27 cellular contexts compared by ENCODE assay signal in the genomic region with DNA sequence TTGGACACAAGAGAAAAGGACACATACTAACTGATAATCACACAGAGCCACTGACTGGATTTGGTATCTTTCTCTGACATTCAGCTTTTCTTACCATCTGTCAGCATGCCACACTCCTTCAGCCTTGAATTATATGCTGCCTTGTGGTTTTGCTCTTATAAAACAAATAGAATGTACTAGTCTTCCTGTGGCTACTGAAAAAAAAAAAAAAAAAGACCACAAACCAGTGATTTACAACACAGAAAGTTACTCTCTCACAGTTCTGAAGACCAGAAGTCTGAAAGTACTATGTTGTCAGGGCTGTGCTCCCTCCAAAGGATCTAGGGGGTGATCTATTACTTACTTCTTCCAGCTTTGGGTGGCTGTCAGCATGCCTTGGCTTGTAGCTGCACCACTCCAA.
DNase-seq lines count a peak whose midpoint lies in the region; ATAC-seq and TF ChIP-seq lines count a peak whose summit lies in the region.
"Had no signal": no experiment of that assay in that cellular context is flagged by ENCODE, and none has a peak within 500 bp of the region (broad histone marks: within the 10 kb centered on the region; RNA-seq: fewer than 3 reads in every experiment).

No MANE protein-coding gene starts in this region.

- H3K4me1 ChIP-seq in PC-3 (ENCODE audit: insufficient read depth, low read length) = no peaks in the 10 kb centered on the region
- peaks cover 0 to under 1% of the 10 kb centered on the region in 2 donors for H3K4me1 ChIP-seq in left lung
- H3K4me1 ChIP-seq: lower lobe of right lung, testis had no signal

- no peak overlapping the region for H3K27ac ChIP-seq in PC-3 (ENCODE audit: low read length)
- H3K27ac ChIP-seq in left lung = no peak overlapping the region
- H3K27ac ChIP-seq: dorsolateral prefrontal cortex, epithelial cell of prostate, foreskin keratinocyte, lower lobe of right lung, testis had no signal

- BruUV-seq in PC-3 (replicated peaks; lab: Mats Ljungman, UMichigan) = no TSS peak

- H3F3A ChIP-seq in PC-3 (ENCODE audit: low read length, unreplicated experiment) = no peaks in the 10 kb centered on the region

- no peaks in the 10 kb centered on the region for H3K9me2 ChIP-seq in PC-3 (replicated peaks; ENCODE audit: low read length)

- H3K27ac Mint-ChIP-seq in activated CD4-positive, alpha-beta T cell treated with anti-CD3 and anti-CD28 coated beads for 36 hours = peak overlapping the region; percentile 16
- H3K27ac Mint-ChIP-seq in activated naive CD8-positive, alpha-beta T cell = peak overlapping the region; percentile 64
- H3K27ac Mint-ChIP-seq: activated T-helper 1 cell treated with anti-CD3 and anti-CD28 coated beads, Interleukin-12 subunit alpha, Interleukin-12 subunit beta, Interleukin-2, Interleukin-4 antibody, amounts not matched to agents 30 ng/mL and 10 ng/mL and 1 ng/mL, durations not matched to agents 14 hours and 24 hours and 36 hours; B cell had no signal

- no peaks in the 10 kb centered on the region for H3K27me3 ChIP-seq in PC-3 (ENCODE audit: low read length)
- no peaks in the 10 kb centered on the region for H3K27me3 ChIP-seq in left lung
- H3K27me3 ChIP-seq: dorsolateral prefrontal cortex, foreskin keratinocyte, testis had no signal

- H3K9ac ChIP-seq in PC-3 (ENCODE audit: low read length) = no peak overlapping the region

- CTCF ChIA-PET in activated CD4-positive, alpha-beta T cell treated with anti-CD3 and anti-CD28 coated beads for 36 hours (lab: Charles Lee) = interaction anchor here (0.8 to 1.8 kb wide), 7 partner anchors 8 to 190 kb away, joined by 3 to 8 read pairs (median 4); no protein-coding TSS in a partner anchor
- CTCF ChIA-PET in PC-3 (lab: Charles Lee) = no interaction called here

- no peak for TF ChIP-seq CTCF in PC-3 (conservative IDR thresholded peaks at IDR 0.05; ENCODE audit: low read depth, low read length)
- TF ChIP-seq CTCF in left lung (IDR thresholded peaks at IDR 0.05) = no peak

- H3K4me3 Mint-ChIP-seq in activated CD4-positive, alpha-beta T cell treated with anti-CD3 and anti-CD28 coated beads for 36 hours = no peak overlapping the region
- H3K4me3 Mint-ChIP-seq in activated naive CD8-positive, alpha-beta T cell = peak overlapping the region; percentile 32
- H3K4me3 Mint-ChIP-seq: activated T-helper 1 cell treated with anti-CD3 and anti-CD28 coated beads, Interleukin-12 subunit alpha, Interleukin-12 subunit beta, Interleukin-2, Interleukin-4 antibody, amounts not matched to agents 30 ng/mL and 10 ng/mL and 1 ng/mL, durations not matched to agents 14 hours and 24 hours and 36 hours; B cell had no signal

- peaks cover 10% of the 10 kb centered on the region for H3K9me3 Mint-ChIP-seq in activated CD4-positive, alpha-beta T cell treated with anti-CD3 and anti-CD28 coated beads for 36 hours (ENCODE audit: low read depth)
- H3K9me3 Mint-ChIP-seq in activated naive CD8-positive, alpha-beta T cell (ENCODE audit: low read depth) = peaks cover 3% of the 10 kb centered on the region

- H3K9me3 ChIP-seq in PC-3 (ENCODE audit: low read length) (no peaks in the 10 kb centered on the region), left lung (no peaks in the 10 kb centered on the region)
- H3K9me3 ChIP-seq: lower lobe of right lung, testis had no signal

- H3K4me1 Mint-ChIP-seq in activated CD4-positive, alpha-beta T cell treated with anti-CD3 and anti-CD28 coated beads for 36 hours = peaks cover 29% of the 10 kb centered on the region
- H3K4me1 Mint-ChIP-seq in activated naive CD8-positive, alpha-beta T cell (ENCODE audit: low read depth) = peaks cover 52% of the 10 kb centered on the region

- H3K36me3 Mint-ChIP-seq in activated CD4-positive, alpha-beta T cell treated with anti-CD3 and anti-CD28 coated beads for 36 hours (ENCODE audit: low read depth) = peaks cover 24% of the 10 kb centered on the region
- H3K36me3 Mint-ChIP-seq in activated naive CD8-positive, alpha-beta T cell = peaks cover 16% of the 10 kb centered on the region

- DNase-seq in activated CD4-positive, alpha-beta T cell treated with anti-CD3 and anti-CD28 coated beads for 36 hours = no peak
- no peak for DNase-seq in activated CD4-positive, alpha-beta T cell treated with anti-CD3 and anti-CD28 coated beads, Interleukin-2, amount 50 U/mL, for 48 hours
- peak; percentile 36 for DNase-seq in M059J (ENCODE audit: low read depth)
- peak; percentile 35 for DNase-seq in myocyte (ENCODE audit: low read depth)
- no peak for DNase-seq in PC-3
- no peak for DNase-seq in left lung
- DNase-seq in stimulated activated CD4-positive, alpha-beta T cell treated with anti-CD3 and anti-CD28 coated beads, Interleukin-4, amount 100 ng/mL, for 4 hours = no peak
- DNase-seq: activated CD4-positive, alpha-beta T cell treated with anti-CD3 and anti-CD28 coated beads, Interleukin-2, amount 50 U/mL, for 4 hours; amniotic stem cell; Calu3; caudate nucleus; dorsolateral prefrontal cortex; foreskin keratinocyte; hypothalamus; lower lobe of right lung; NCI-H1417; NCI-H2107; NCI-H510A treated with DMSO at 0.1 percent for 48 hours; occipital lobe; right cardiac atrium; SHP77; stimulated activated CD4-positive, alpha-beta T cell treated with anti-CD3 and anti-CD28 coated beads, Interleukin-15, amount 100 ng/mL, for 24 hours; testis had no signal

- no peaks in the 10 kb centered on the region for H4K20me1 ChIP-seq in PC-3 (ENCODE audit: low read length)

- H3K4me3 ChIP-seq in PC-3 (ENCODE audit: low read length) (no peak overlapping the region), left lung (no peak overlapping the region)
- H3K4me3 ChIP-seq: dorsolateral prefrontal cortex, lower lobe of right lung, testis had no signal

- H3K4me2 ChIP-seq in PC-3 (ENCODE audit: low read length) = no peak overlapping the region

- H3K36me3 ChIP-seq in PC-3 (ENCODE audit: low read depth, low read length) = no peaks in the 10 kb centered on the region
- no peaks in the 10 kb centered on the region for H3K36me3 ChIP-seq in left lung
- H3K36me3 ChIP-seq: lower lobe of right lung had no signal

- POLR2A ChIA-PET in activated CD4-positive, alpha-beta T cell treated with anti-CD3 and anti-CD28 coated beads for 36 hours (lab: Charles Lee) = no interaction called here
- POLR2A ChIA-PET in PC-3 (lab: Charles Lee; ENCODE audit: unreplicated experiment) = no interaction called here

- no peak overlapping the region for H2AFZ ChIP-seq in PC-3 (ENCODE audit: low read length)

- intact Hi-C loops in activated CD4-positive, alpha-beta T cell treated with anti-CD3 and anti-CD28 coated beads for 36 hours (cut with DNase I, micrococcal nuclease) = no loop called here
- intact Hi-C loops in PC-3 (cut with micrococcal nuclease) = no loop called here
- intact Hi-C loops in left lung (cut with DNase I) = no loop called here

- no peaks in the 10 kb centered on the region for H3K27me3 Mint-ChIP-seq in activated CD4-positive, alpha-beta T cell treated with anti-CD3 and anti-CD28 coated beads for 36 hours
- no peaks in the 10 kb centered on the region for H3K27me3 Mint-ChIP-seq in activated naive CD8-positive, alpha-beta T cell
- H3K27me3 Mint-ChIP-seq: B cell had no signal

- peak; percentile 36 for ATAC-seq in activated CD4-positive, alpha-beta T cell treated with anti-CD3 and anti-CD28 coated beads for 36 hours
- no peak for ATAC-seq in PC-3
- ATAC-seq in left lung = no peak
- ATAC-seq: foreskin keratinocyte, lower lobe of right lung, right cardiac atrium had no signal

- H3K79me2 ChIP-seq in PC-3 (ENCODE audit: low read length) = no peaks in the 10 kb centered on the region

Comparison
In these comparisons a context has a peak if more than half of its experiments do, and no peak if none do; other contexts are left out.
1. DNase-seq: peak in M059J (single experiment) and myocyte (single experiment); none in activated CD4-positive, alpha-beta T cell treated with anti-CD3 and anti-CD28 coated beads for 36 hours (single experiment), activated CD4-positive, alpha-beta T cell treated with anti-CD3 and anti-CD28 coated beads, Interleukin-2, amount 50 U/mL, for 48 hours (0 of 2), PC-3 (single experiment), left lung (0 of 2) and stimulated activated CD4-positive, alpha-beta T cell treated with anti-CD3 and anti-CD28 coated beads, Interleukin-4, amount 100 ng/mL, for 4 hours (0 of 2).